In the genomic region with DNA sequence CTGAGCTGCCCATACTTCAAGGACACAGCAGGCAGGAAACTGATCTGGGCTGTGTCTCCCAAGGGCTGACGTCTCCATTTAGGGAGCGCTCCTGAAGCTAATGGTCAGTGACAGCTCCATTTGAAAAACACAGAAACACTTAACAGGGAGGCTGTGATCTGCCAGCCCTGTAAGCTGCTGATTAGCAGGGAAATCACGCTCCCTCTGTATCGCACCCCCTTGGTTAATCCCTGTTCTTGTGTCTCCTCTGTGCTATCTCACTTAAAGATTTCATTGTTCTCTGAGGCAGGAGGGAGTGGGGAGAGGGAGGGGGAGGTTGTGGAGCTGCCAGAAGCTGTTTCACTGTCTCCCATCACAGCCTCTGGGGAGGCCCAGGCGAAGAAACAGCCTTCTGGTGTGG, we compare ENCODE assay signal across 18 cellular contexts. TPM values are rescaled to one million over a fixed set of nuclear protein-coding genes. Genes with fewer than 3 reads are reported as not detected.
DNase-seq lines count a peak whose midpoint lies in the region; ATAC-seq and TF ChIP-seq lines count a peak whose summit lies in the region.
"Had no signal": no experiment of that assay in that cellular context is flagged by ENCODE, and none has a peak within 500 bp of the region (broad histone marks: within the 10 kb centered on the region; RNA-seq: fewer than 3 reads in every experiment).

No MANE protein-coding gene starts in this region.

- no peak for TF ChIP-seq CTCF in left ventricle myocardium inferior (IDR thresholded peaks at IDR 0.05; ENCODE audit: borderline replicate concordance)
- no peak for TF ChIP-seq CTCF in testis (IDR thresholded peaks at IDR 0.05)
- TF ChIP-seq CTCF in foreskin keratinocyte (conservative IDR thresholded peaks at IDR 0.05): no peak

- no peak for TF ChIP-seq POLR2A in testis (IDR thresholded peaks at IDR 0.05)

- 29 to 55% methylated on average over 5 of the region's 5 CpGs for WGBS in testis, 2 donors

- DNase-seq in Right ventricle myocardium superior (no peak), left ventricle myocardium inferior (no peak), left kidney (ENCODE audit: low read depth, low spot score) (peak; percentile 62), testis (peak; percentile 80), ACHN (no peak), foreskin keratinocyte (no peak), DMS53 treated with DMSO at 0.1 percent for 48 hours (lab: John Stamatoyannopoulos, UW; ENCODE audit: unreplicated experiment) (no peak)
- DNase-seq: activated CD8-positive, alpha-beta memory T cell treated with anti-CD3 and anti-CD28 coated beads, Interleukin-2, amount 50 U/mL, for 4 hours; DMS 273 treated with DMSO at 0.1 percent for 48 hours; KBM-7; NCI-H1417 treated with DMSO at 0.1 percent for 48 hours; stimulated activated CD4-positive, alpha-beta T cell treated with anti-CD3 and anti-CD28 coated beads, Interleukin-2, amount 100 ng/mL, for 24 hours; upper lobe of right lung had no signal

- in situ Hi-C loops in ACHN (cut with HindIII; ENCODE audit: low pct_ligation_motif_present, low pct_unique_long_range_greater_than_20kb, low sequenced_read_pairs): no loop called here

- H3K36me3 ChIP-seq in left ventricle myocardium inferior: no peaks in the 10 kb centered on the region
- no peaks in the 10 kb centered on the region for H3K36me3 ChIP-seq in testis (ENCODE audit: low read depth, missing control alignments)
- H3K36me3 ChIP-seq: esophagus muscularis mucosa, prostate gland, upper lobe of right lung had no signal

- H3K4me3 ChIP-seq in left ventricle myocardium inferior (no peak overlapping the region), testis (no peak overlapping the region)
- H3K4me3 ChIP-seq: esophagus muscularis mucosa, prostate gland, SK-N-MC, upper lobe of right lung had no signal

- H3K27me3 ChIP-seq in left ventricle myocardium inferior (ENCODE audit: low read depth) (peaks cover 9% of the 10 kb centered on the region), testis (no peaks in the 10 kb centered on the region), foreskin keratinocyte (no peaks in the 10 kb centered on the region)
- H3K27me3 ChIP-seq: esophagus muscularis mucosa, upper lobe of right lung had no signal

- H3K4me1 ChIP-seq in left ventricle myocardium inferior: peaks cover 8% of the 10 kb centered on the region
- no peaks in the 10 kb centered on the region for H3K4me1 ChIP-seq in testis
- H3K4me1 ChIP-seq in foreskin keratinocyte: no peaks in the 10 kb centered on the region
- H3K4me1 ChIP-seq: esophagus muscularis mucosa, prostate gland, upper lobe of right lung had no signal

- peak; percentile 70 for ATAC-seq in Right ventricle myocardium superior (ENCODE audit: poor library complexity)
- ATAC-seq in foreskin keratinocyte: no peak
- ATAC-seq: upper lobe of right lung had no signal

- H3K9me3 ChIP-seq in left ventricle myocardium inferior (replicated peaks): no peaks in the 10 kb centered on the region
- no peaks in the 10 kb centered on the region for H3K9me3 ChIP-seq in testis
- H3K9me3 ChIP-seq: esophagus muscularis mucosa, prostate gland, upper lobe of right lung had no signal

- H3K27ac ChIP-seq in left ventricle myocardium inferior (replicated peaks) (no peak overlapping the region), cingulate gyrus (ENCODE audit: low read depth, low read length) (peak overlapping the region; percentile 85), testis (peak overlapping the region in 1 of 2 donors; percentile 31), foreskin keratinocyte (no peak overlapping the region)
- H3K27ac ChIP-seq: esophagus muscularis mucosa, prostate gland, SK-N-MC, upper lobe of right lung had no signal

- intact Hi-C loops in Right ventricle myocardium superior (cut with DNase I) (no loop called here), left ventricle myocardium inferior (cut with micrococcal nuclease) (no loop called here), testis (cut with DNase I; ENCODE audit: low total_unique reads) (no loop called here)

RNA-seq across cellular contexts. Expression of a gene that starts 47.4 kb away (rescaled TPM):
- total RNA-seq in Right ventricle myocardium superior (not detected), left ventricle myocardium inferior (not detected), testis (under 1 TPM in 1 of 2 donors, not detected in 1; 0.06 TPM), foreskin keratinocyte (not detected in 2 replicates)
- polyA plus RNA-seq in testis (ENCODE audit: insufficient read depth, low read depth, low replicate concordance) (0.32 TPM), foreskin keratinocyte (not detected in 2 replicates)
- total RNA-seq: esophagus muscularis mucosa, mucosa of gallbladder, prostate gland, upper lobe of right lung had no signal

Comparison
In these comparisons a context has a peak if more than half of its experiments do, and no peak if none do; other contexts are left out.
1. DNase-seq: peak in left kidney (single experiment) and testis (single experiment); none in Right ventricle myocardium superior (single experiment), left ventricle myocardium inferior (single experiment), ACHN (single experiment), foreskin keratinocyte (0 of 2) and DMS53 treated with DMSO at 0.1 percent for 48 hours (single experiment).